31 cellular contexts compared by ENCODE assay signal in genomic region chr1:229786974-229787610, GRCh38.
"Had no signal": no experiment of that assay in that cellular context is flagged by ENCODE, and none has a peak within 500 bp of the region (broad histone marks: within the 10 kb centered on the region; RNA-seq: fewer than 3 reads in every experiment).

No MANE protein-coding gene starts in this region.

- DNase-seq: activated CD4-positive, alpha-beta memory T cell treated with anti-CD3 and anti-CD28 coated beads, Interleukin-2, amount 10 ng/mL, durations not matched to agents 7 days and 5 days; activated CD4-positive, alpha-beta T cell treated with anti-CD3 and anti-CD28 coated beads for 1 hour; activated CD4-positive, alpha-beta T cell treated with anti-CD3 and anti-CD28 coated beads, Interleukin-2, amount 10 ng/mL, durations not matched to agents 7 days and 5 days; activated CD8-positive, alpha-beta memory T cell treated with anti-CD3 and anti-CD28 coated beads, Interleukin-2, amount 50 U/mL, for 48 hours; activated gamma-delta T cell; activated naive CD4-positive, alpha-beta T cell treated with anti-CD3 and anti-CD28 coated beads, Interleukin-2, amount 10 ng/mL, durations not matched to agents 7 days and 5 days; activated naive CD8-positive, alpha-beta T cell treated with anti-CD3 and anti-CD28 coated beads, Interleukin-2, amount 10 ng/mL, durations not matched to agents 7 days and 5 days; activated T-cell treated with anti-CD3 and anti-CD28 coated beads, Interleukin-2, amount 50 U/mL, for 24 hours; amniotic stem cell; dermis blood vessel endothelial cell; effector CD4-positive, alpha-beta T cell; gastrocnemius medialis; glutamatergic neuron; left cardiac atrium; left ventricle myocardium superior; mucosa of descending colon; pancreas; retina; sigmoid colon; stimulated activated CD4-positive, alpha-beta T cell treated with anti-CD3 and anti-CD28 coated beads, Interleukin-15, amount 100 ng/mL, for 24 hours; stimulated activated CD4-positive, alpha-beta T cell treated with anti-CD3 and anti-CD28 coated beads, Interleukin-2, amount 100 ng/mL, for 24 hours; stimulated activated naive B cell treated with anti-CD40 and anti-IgM and Interleukin-4, amounts not matched to agents 10 μg/mL and 1 μg/mL and 100 μg/mL, for 72 hours; stomach; T1000; thyroid gland; upper lobe of left lung had no signal

- H3K27ac Mint-ChIP-seq: activated CD4-positive, alpha-beta memory T cell treated with anti-CD3 and anti-CD28 coated beads, Interleukin-2, amount 10 ng/mL, durations not matched to agents 7 days and 5 days; activated CD4-positive, alpha-beta T cell treated with anti-CD3 and anti-CD28 coated beads, Interleukin-2, amount 10 ng/mL, durations not matched to agents 7 days and 5 days; activated naive CD4-positive, alpha-beta T cell treated with anti-CD3 and anti-CD28 coated beads, Interleukin-2, amount 10 ng/mL, durations not matched to agents 7 days and 5 days; activated naive CD8-positive, alpha-beta T cell treated with anti-CD3 and anti-CD28 coated beads, Interleukin-2, amount 10 ng/mL, durations not matched to agents 7 days and 5 days; activated T-cell treated with anti-CD3 and anti-CD28 coated beads, Interleukin-2, amount 50 U/mL, for 24 hours; nephron; stimulated activated naive B cell treated with anti-CD40 and anti-IgM and Interleukin-4, amounts not matched to agents 10 μg/mL and 1 μg/mL and 100 μg/mL, for 72 hours had no signal

- ATAC-seq: gastrocnemius medialis; left cardiac atrium; left ventricle myocardium superior; mucosa of descending colon; pancreas; stimulated activated naive B cell treated with anti-CD40 and anti-IgM and Interleukin-4, amounts not matched to agents 10 μg/mL and 1 μg/mL and 100 μg/mL, for 72 hours had no signal

- H3K4me3 Mint-ChIP-seq: activated CD4-positive, alpha-beta memory T cell treated with anti-CD3 and anti-CD28 coated beads, Interleukin-2, amount 10 ng/mL, durations not matched to agents 7 days and 5 days; activated CD4-positive, alpha-beta T cell treated with anti-CD3 and anti-CD28 coated beads, Interleukin-2, amount 10 ng/mL, durations not matched to agents 7 days and 5 days; activated naive CD4-positive, alpha-beta T cell treated with anti-CD3 and anti-CD28 coated beads, Interleukin-2, amount 10 ng/mL, durations not matched to agents 7 days and 5 days; activated naive CD8-positive, alpha-beta T cell treated with anti-CD3 and anti-CD28 coated beads, Interleukin-2, amount 10 ng/mL, durations not matched to agents 7 days and 5 days; activated T-cell treated with anti-CD3 and anti-CD28 coated beads, Interleukin-2, amount 50 U/mL, for 24 hours; central memory CD8-positive, alpha-beta T cell; nephron; stimulated activated naive B cell treated with anti-CD40 and anti-IgM and Interleukin-4, amounts not matched to agents 10 μg/mL and 1 μg/mL and 100 μg/mL, for 72 hours had no signal

- H3K4me1 Mint-ChIP-seq: activated CD4-positive, alpha-beta memory T cell treated with anti-CD3 and anti-CD28 coated beads, Interleukin-2, amount 10 ng/mL, durations not matched to agents 7 days and 5 days; activated CD4-positive, alpha-beta T cell treated with anti-CD3 and anti-CD28 coated beads, Interleukin-2, amount 10 ng/mL, durations not matched to agents 7 days and 5 days; activated naive CD4-positive, alpha-beta T cell treated with anti-CD3 and anti-CD28 coated beads, Interleukin-2, amount 10 ng/mL, durations not matched to agents 7 days and 5 days; activated naive CD8-positive, alpha-beta T cell treated with anti-CD3 and anti-CD28 coated beads, Interleukin-2, amount 10 ng/mL, durations not matched to agents 7 days and 5 days; central memory CD8-positive, alpha-beta T cell had no signal

- H3K4me3 ChIP-seq: esophagus muscularis mucosa, gastrocnemius medialis, mucosa of descending colon, pancreas, prostate gland, sigmoid colon, stomach, thyroid gland, upper lobe of left lung, vagina had no signal

- H3K36me3 Mint-ChIP-seq: activated naive CD4-positive, alpha-beta T cell treated with anti-CD3 and anti-CD28 coated beads, Interleukin-2, amount 10 ng/mL, durations not matched to agents 7 days and 5 days; activated naive CD8-positive, alpha-beta T cell treated with anti-CD3 and anti-CD28 coated beads, Interleukin-2, amount 10 ng/mL, durations not matched to agents 7 days and 5 days; stimulated activated naive B cell treated with anti-CD40 and anti-IgM and Interleukin-4, amounts not matched to agents 10 μg/mL and 1 μg/mL and 100 μg/mL, for 72 hours had no signal
